In genomic region chrX:107505223-107505622, GRCh38 we compare ENCODE assay signal across 24 cellular contexts. TPM values are rescaled to one million over a fixed set of nuclear protein-coding genes. Genes with fewer than 3 reads are reported as not detected.
"Had no signal": no experiment of that assay in that cellular context is flagged by ENCODE, and none has a peak within 500 bp of the region (broad histone marks: within the 10 kb centered on the region; RNA-seq: fewer than 3 reads in every experiment).

No MANE protein-coding gene starts in this region.

- H3K27me3 ChIP-seq: Peyer's patch, SJSA1 had no signal

- DNase-seq: IMR-90, Karpas-422, KG1, MM.1S, NCI-H1105, NCI-H1417, NCI-H1436 treated with DMSO at 0.1 percent for 48 hours, NCI-H1694, NCI-H187 treated with DMSO at 0.1 percent for 48 hours, NCI-H2029 treated with DMSO at 0.1 percent for 48 hours, NCI-H2107, NCI-H2227 treated with DMSO at 0.1 percent for 48 hours, NCI-H524, NCI-H526 treated with DMSO at 0.1 percent for 48 hours, NCI-H774, Peyer's patch, Right ventricle myocardium superior, RPMI8226, SIG-M5 had no signal

- H3K27ac ChIP-seq: HL-60, Peyer's patch, SJSA1, SK-N-MC had no signal

- H3K36me3 ChIP-seq: Peyer's patch, SJSA1 had no signal

- H3K9me3 ChIP-seq: Peyer's patch, SJSA1 had no signal

- H3K4me3 ChIP-seq: Peyer's patch, SJSA1, SK-N-MC had no signal

- H3K4me1 ChIP-seq: Peyer's patch, SJSA1 had no signal

RNA-seq across cellular contexts. Expression of gene FRMPD3, which starts 55.8 kb away (rescaled TPM):
- total RNA-seq: NCI-H460; SJSA1; T-helper 1 cell treated with Interleukin-12 subunit alpha and Interleukin-12 subunit beta and Interleukin-4 antibody, amounts not matched to agents 30 ng/mL and 1 ng/mL, for 36 hours had no signal
